Comparison of ENCODE assay signal across 8 cellular contexts in the genomic region with DNA sequence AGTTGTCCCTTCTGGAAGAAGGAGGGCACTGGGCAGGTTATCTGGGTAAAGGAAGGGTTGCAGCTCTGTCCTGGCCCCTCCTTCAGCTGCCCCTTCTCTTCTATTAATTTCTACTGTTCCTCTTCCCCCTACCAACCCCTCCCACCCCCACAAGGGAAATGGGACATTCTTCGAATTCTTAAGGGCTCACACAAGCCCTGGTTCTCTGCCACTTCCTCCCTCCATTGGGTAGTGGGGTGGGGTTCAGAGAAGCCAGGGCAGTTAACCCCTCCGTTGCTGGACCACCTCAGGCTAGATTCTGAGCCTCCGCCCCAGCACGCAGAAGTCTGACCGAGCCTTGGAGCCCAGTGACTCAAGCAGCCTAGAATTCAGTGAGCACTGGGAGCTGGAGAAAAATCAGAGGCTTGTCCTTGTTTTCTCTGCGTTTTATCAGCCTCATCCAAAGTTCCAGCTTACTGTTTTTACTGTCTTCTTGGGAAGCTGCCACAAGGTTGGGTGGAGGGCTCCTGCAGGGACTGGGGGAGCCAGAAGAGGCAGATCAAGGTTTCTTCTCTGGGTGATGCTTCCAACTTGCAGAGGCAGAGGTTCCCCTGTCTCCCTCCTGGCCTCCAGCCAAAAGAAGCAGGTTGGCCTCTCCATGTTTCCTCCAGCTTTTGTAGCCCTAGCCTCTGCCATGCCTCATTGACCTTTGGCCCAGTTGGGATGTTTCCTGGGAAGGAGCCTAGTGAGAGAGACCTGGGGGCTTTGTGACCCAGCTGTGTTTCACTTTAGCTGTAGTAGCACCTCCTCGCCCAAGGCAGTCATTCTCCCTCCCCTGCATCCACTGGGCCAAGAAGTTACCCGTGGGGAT. TPM values are rescaled to one million over a fixed set of nuclear protein-coding genes. Genes with fewer than 3 reads are reported as not detected.
DNase-seq lines count a peak whose midpoint lies in the region; ATAC-seq and TF ChIP-seq lines count a peak whose summit lies in the region.

No MANE protein-coding gene starts in this region.

- TF ChIP-seq POLR2A in stomach (IDR thresholded peaks at IDR 0.05), result no peak

- H3K4me1 ChIP-seq in BLaER1 (peaks cover 100% of the 10 kb centered on the region), stomach (peaks cover 86 to 100% (median 97%) of the 10 kb centered on the region in 4 donors)

- H3K27me3 ChIP-seq in BLaER1, result no peaks in the 10 kb centered on the region
- H3K27me3 ChIP-seq in stomach, result no peaks in the 10 kb centered on the region

- H3K9me3 ChIP-seq in BLaER1, result no peaks in the 10 kb centered on the region
- no peaks in the 10 kb centered on the region for H3K9me3 ChIP-seq in stomach

- H3K36me3 ChIP-seq in BLaER1 (peaks cover 47% of the 10 kb centered on the region), stomach (peaks cover 18 to 74% (median 60%) of the 10 kb centered on the region in 4 donors)

- H3K9ac ChIP-seq in BLaER1, result peak overlapping the region; percentile 42; the same call in 1 of the 2 replicates

- TF ChIP-seq CTCF in astrocyte of the spinal cord (IDR thresholded peaks at IDR 0.05; ENCODE audit: low read depth, low read length), result no peak
- no peak for TF ChIP-seq CTCF in stomach (IDR thresholded peaks at IDR 0.05)

- H3K27ac ChIP-seq in BLaER1 (peak overlapping the region; percentile 67), stomach (peak overlapping the region; percentile 31 to 75 (median 71))

- ATAC-seq in HG03196 (IDR thresholded peaks at IDR 0.05; ENCODE audit: unreplicated experiment) (no peak), GM18861 (IDR thresholded peaks at IDR 0.05; ENCODE audit: unreplicated experiment) (no peak)

- peak; percentile 82 for DNase-seq in astrocyte of the spinal cord (ENCODE audit: low read depth, low spot score)
- peak; percentile 95 for DNase-seq in iPS-NIHi7 (ENCODE audit: extremely low spot score)
- DNase-seq in stomach, result no peak
- DNase-seq in GM19240 (ENCODE audit: insufficient read length, low spot score), result no peak

- in situ Hi-C loops in astrocyte of the spinal cord (cut with HindIII; ENCODE audit: low sequenced_read_pairs), result no loop called here

- TF ChIP-seq EP300 in Ishikawa (IDR thresholded peaks at IDR 0.05; ENCODE audit: borderline replicate concordance) (peak; percentile 77; the same call in 1 of the 2 replicates), stomach (IDR thresholded peaks at IDR 0.05) (no peak)

- H3K4me2 ChIP-seq in BLaER1, result peak overlapping the region; percentile 86

- peaks cover 87% of the 10 kb centered on the region for H4K20me1 ChIP-seq in BLaER1

- peak; percentile 17; the same call in 1 of the 2 replicates for TF ChIP-seq RAD21 in Ishikawa (IDR thresholded peaks at IDR 0.05; ENCODE audit: low read depth)

- intact Hi-C loops in stomach (cut with DNase I; ENCODE audit: low total_unique reads), result no loop called here

- H3K4me3 ChIP-seq in BLaER1 (peak overlapping the region; percentile 29; the same call in 1 of the 2 replicates), astrocyte of the spinal cord (ENCODE audit: low read depth, low read length) (no peak overlapping the region), stomach (peak overlapping the region in 1 of 4 donors; percentile 17)

- WGBS in stomach, 5 donors, result 28 to 46% (median 37%) methylated on average over 8 of the region's 8 CpGs

TF ChIP-seq in Ishikawa, 13 proteins besides CTCF, POLR2A, EP300 and RAD21:
- TF ChIP-seq TCF12 (IDR thresholded peaks at IDR 0.05; ENCODE audit: low read depth), result peak; percentile 80
- 0 out of 2 replicates have a peak, but pooled peaks have one; percentile 16 for TF ChIP-seq EGR1 (IDR thresholded peaks at IDR 0.05)
- TF ChIP-seq NFIC (IDR thresholded peaks at IDR 0.05), result peak; percentile 69
- TF ChIP-seq, protein P1, sequence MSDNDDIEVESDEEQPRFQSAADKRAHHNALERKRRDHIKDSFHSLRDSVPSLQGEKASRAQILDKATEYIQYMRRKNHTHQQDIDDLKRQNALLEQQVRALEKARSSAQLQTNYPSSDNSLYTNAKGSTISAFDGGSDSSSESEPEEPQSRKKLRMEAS (IDR thresholded peaks at IDR 0.05), result peak; percentile 66
- TF ChIP-seq TAF1 (IDR thresholded peaks at IDR 0.05; ENCODE audit: low read depth), result no peak
- no peak for TF ChIP-seq CEBPB (IDR thresholded peaks at IDR 0.05)
- TF ChIP-seq TEAD4 (IDR thresholded peaks at IDR 0.05), result peak; percentile 98

RNA-seq across cellular contexts. Expression of a gene that starts 10.2 kb away (rescaled TPM):
- total RNA-seq in stomach, result 100 to 1,000 TPM in 3 of 5 donors, 10 to 100 TPM in 2; 93.0 to 183 (median 107) TPM
- 100 to 1,000 TPM in 1 of 3 donors, 10 to 100 TPM in 2; 33.7 to 119 (median 94.3) TPM for polyA plus RNA-seq in stomach

RNA-seq across cellular contexts. Expression of a gene that starts 26.6 kb away (rescaled TPM):
- total RNA-seq in stomach, result 1,000 to 10,000 TPM in 1 of 5 donors, 100 to 1,000 TPM in 3, 10 to 100 TPM in 1; 89.8 to 1,949 (median 982) TPM
- polyA plus RNA-seq in stomach, result 1,000 to 10,000 TPM; 3,318 to 3,359 (median 3,354) TPM

RNA-seq across cellular contexts. Expression of a gene that starts 55.0 kb away (rescaled TPM):
- 100 to 1,000 TPM in 1 of 5 donors, 10 to 100 TPM in 4; 19.6 to 146 (median 48.7) TPM for total RNA-seq in stomach
- polyA plus RNA-seq in stomach, result 10 to 100 TPM in 2 of 3 donors, 1 to 10 TPM in 1; 5.9 to 38.8 (median 17.1) TPM

Comparison
In these comparisons a context has a peak if more than half of its experiments do, and no peak if none do; other contexts are left out.
1. DNase-seq: peak in astrocyte of the spinal cord (single experiment) and iPS-NIHi7 (single experiment); none in stomach (single experiment) and GM19240 (single experiment).